In genomic region chr14:60164717-60165546, GRCh38 we compare ENCODE assay signal across 8 cellular contexts. TPM values are rescaled to one million over a fixed set of nuclear protein-coding genes. Genes with fewer than 3 reads are reported as not detected.
DNase-seq lines count a peak whose midpoint lies in the region; ATAC-seq and TF ChIP-seq lines count a peak whose summit lies in the region.

A gene with protein sequence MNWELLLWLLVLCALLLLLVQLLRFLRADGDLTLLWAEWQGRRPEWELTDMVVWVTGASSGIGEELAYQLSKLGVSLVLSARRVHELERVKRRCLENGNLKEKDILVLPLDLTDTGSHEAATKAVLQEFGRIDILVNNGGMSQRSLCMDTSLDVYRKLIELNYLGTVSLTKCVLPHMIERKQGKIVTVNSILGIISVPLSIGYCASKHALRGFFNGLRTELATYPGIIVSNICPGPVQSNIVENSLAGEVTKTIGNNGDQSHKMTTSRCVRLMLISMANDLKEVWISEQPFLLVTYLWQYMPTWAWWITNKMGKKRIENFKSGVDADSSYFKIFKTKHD (minus strand): TSS chr14:60165398. CDS start chr14:60165309, 89 bp downstream.

- H3K4me2 ChIP-seq in mammary epithelial cell (ENCODE audit: insufficient read depth, low read depth, low read length), result peak within 1 kb of the TSS; percentile 87

- peaks cover 41% of the 10 kb centered on the region for H3K79me2 ChIP-seq in mammary epithelial cell (ENCODE audit: insufficient read depth, low read length)

- BruUV-seq in mammary epithelial cell (replicated peaks; lab: Mats Ljungman, UMichigan), result TSS peak; percentile 50

- intact Hi-C loops in mammary epithelial cell (cut with micrococcal nuclease) (loop anchor here (1.0 to 2.0 kb wide), 4 partner anchors 14 to 200 kb away; partner anchors contain the start of gene PCNX4), spleen (cut with DNase I; ENCODE audit: low total_unique reads) (loop anchor here (5.0 kb wide), 1 partner anchor 73 kb away; the partner anchor contains the start of gene PCNX4)

- CTCF ChIA-PET in mammary epithelial cell (lab: Charles Lee; ENCODE audit: low non-redundant PET), result no interaction called here

- peak within 1 kb of the TSS; percentile 98 for H2AFZ ChIP-seq in mammary epithelial cell (ENCODE audit: low read depth, low read length)

- 3% methylated on average over 32 of the region's 68 CpGs for WGBS in mammary epithelial cell (ENCODE audit: low coverage, missing lambda C conversion rate)
- WGBS in spleen, 5 donors, result 0 to 1% (median 1%) methylated on average over 47 to 68 of the region's 68 CpGs

- ATAC-seq in HG02938 (IDR thresholded peaks at IDR 0.05; ENCODE audit: unreplicated experiment), result peak; percentile 73

- dilution Hi-C loops in mammary epithelial cell (cut with HindIII; ENCODE audit: low sequenced_read_pairs), result no loop called here

- DNase-seq in SIG-M5 treated with dmso at 0.1 percent for 504 hours (lab: John Stamatoyannopoulos, UW; ENCODE audit: unreplicated experiment) (peak; percentile 52), SIG-M5 (lab: John Stamatoyannopoulos, UW) (no peak), NCI-H2107 (lab: John Stamatoyannopoulos, UW) (peak; percentile 88), mammary epithelial cell (peak; percentile 70), inferior parietal cortex (ENCODE audit: extremely low spot score) (peak; percentile 79), spleen (peak; percentile 98)

- peak within 1 kb of the TSS; percentile 96 for H3K9ac ChIP-seq in mammary epithelial cell (ENCODE audit: insufficient read depth, low read length)

- H4K20me1 ChIP-seq in mammary epithelial cell (ENCODE audit: insufficient read depth, low read length), result no peaks in the 10 kb centered on the region

- H3K4me3 ChIP-seq in mammary epithelial cell (replicated peaks in 1 of 3; ENCODE audit: insufficient read depth in 1 of 3, low read depth in 2 of 3, low read length in 3 of 3) (peak within 1 kb of the TSS; percentile 87 to 100 (median 90)), spleen (peak within 1 kb of the TSS; percentile 68 to 95 (median 84))

- H3K27me3 ChIP-seq in mammary epithelial cell (ENCODE audit: insufficient read depth, low read length) (no peaks in the 10 kb centered on the region), spleen (replicated peaks in 1 of 7) (no peaks in the 10 kb centered on the region)

- peak; percentile 81 for TF ChIP-seq CTCF in VCaP (conservative IDR thresholded peaks at IDR 0.05)
- TF ChIP-seq CTCF in mammary epithelial cell (conservative IDR thresholded peaks at IDR 0.05 in 1 of 2, IDR thresholded peaks at IDR 0.05 in 1 of 2; ENCODE audit: extremely low read depth in 1 of 2, insufficient read depth in 1 of 2, low read depth in 1 of 2, low read length in 2 of 2), result peak; percentile 6 to 42
- peak in 9 of 11 experiments; percentile 1 to 72 (median 57) for TF ChIP-seq CTCF in spleen (IDR thresholded peaks at IDR 0.05 in 8 of 11, conservative IDR thresholded peaks at IDR 0.05 in 3 of 11)

- no peaks in the 10 kb centered on the region for H3K36me3 ChIP-seq in mammary epithelial cell (ENCODE audit: insufficient read depth, low read length)
- H3K36me3 ChIP-seq in spleen, result no peaks in the 10 kb centered on the region

- H3K9me3 ChIP-seq in mammary epithelial cell (replicated peaks; ENCODE audit: insufficient read depth, low read length) (no peaks in the 10 kb centered on the region), spleen (no peaks in the 10 kb centered on the region)

- TF ChIP-seq POLR2A in spleen (IDR thresholded peaks at IDR 0.05), result peak in 2 of 3 donors; percentile 28 to 45

- in situ Hi-C loops in mammary epithelial cell (cut with MboI; ENCODE audit: low sequenced_read_pairs in 2 of 2), result loop anchor here in 1 of 2 donors (5.0 kb wide), 1 partner anchor 73 kb away; the partner anchor contains the start of gene PCNX4

- H3K27ac ChIP-seq in VCaP (peak within 1 kb of the TSS; percentile 99), mammary epithelial cell (ENCODE audit: insufficient read depth, low read depth, low read length) (peak within 1 kb of the TSS; percentile 97), spleen (peak within 1 kb of the TSS; percentile 96 to 99 (median 98))

- H3K4me1 ChIP-seq in mammary epithelial cell (ENCODE audit: insufficient read depth, low read length) (peaks cover 8% of the 10 kb centered on the region), spleen (peaks cover 9 to 63% (median 38%) of the 10 kb centered on the region in 6 donors)

RNA-seq across cellular contexts. Expression of the gene that starts here (rescaled TPM):
- total RNA-seq in mammary epithelial cell (10 to 100 TPM; 73.0 to 85.0 TPM), spleen (10 to 100 TPM; 47.5 to 93.1 (median 56.2) TPM)
- polyA plus RNA-seq in mammary epithelial cell (69.0 TPM), spleen (10 to 100 TPM; 30.0 to 32.1 (median 30.8) TPM)
- 46.9 TPM for polyA minus RNA-seq in mammary epithelial cell

Comparison
In these comparisons a context has a peak if more than half of its experiments do, and no peak if none do; other contexts are left out.
1. CTCF ChIP-seq: peak in every context shown above with its lines; median percentile 81 in VCaP; 57 in spleen; 24 in mammary epithelial cell.